18 cellular contexts compared by ENCODE assay signal in the genomic region with DNA sequence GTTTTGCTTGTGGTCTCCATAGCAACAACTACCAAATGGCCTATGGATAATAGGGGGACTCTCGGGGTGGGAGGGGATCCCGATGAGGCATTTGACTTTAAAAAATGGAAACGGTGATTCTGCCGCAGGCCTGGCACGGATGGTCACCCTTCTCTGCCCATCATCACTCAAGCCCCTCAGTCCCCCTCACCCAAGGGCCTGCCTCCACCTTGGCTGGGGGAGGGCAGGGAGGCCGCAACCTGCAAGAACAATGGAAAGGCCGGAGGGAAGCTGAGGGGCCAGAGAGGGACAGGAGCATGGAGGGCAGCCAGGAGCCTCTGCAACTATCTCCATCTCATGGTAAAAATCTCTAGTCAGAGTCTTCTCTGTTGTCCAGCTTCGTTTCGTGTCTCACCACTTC.
A peak's percentile ranks its signal among the peaks of the same experiment; 100 is the strongest.
DNase-seq lines count a peak whose midpoint lies in the region; ATAC-seq and TF ChIP-seq lines count a peak whose summit lies in the region.
"Had no signal": no experiment of that assay in that cellular context is flagged by ENCODE, and none has a peak within 500 bp of the region (broad histone marks: within the 10 kb centered on the region; RNA-seq: fewer than 3 reads in every experiment).

No MANE protein-coding gene starts in this region.

- H3K9me3 ChIP-seq in WERI-Rb-1 (ENCODE audit: severe bottlenecking): peaks cover 9% of the 10 kb centered on the region
- no peaks in the 10 kb centered on the region for H3K9me3 ChIP-seq in hepatocyte (ENCODE audit: low read depth)
- H3K9me3 ChIP-seq in stomach: peaks cover 0 to 4% (median 0%) of the 10 kb centered on the region in 4 donors
- H3K9me3 ChIP-seq in body of pancreas: no peaks in the 10 kb centered on the region
- H3K9me3 ChIP-seq: HAP-1, ovary had no signal

- H3K27me3 Mint-ChIP-seq in activated CD8-positive, alpha-beta memory T cell treated with anti-CD3 and anti-CD28 coated beads, Interleukin-2, amount 10 ng/mL, durations not matched to agents 7 days and 5 days: peaks cover 22% of the 10 kb centered on the region

- H3K4me2 ChIP-seq in hepatocyte: no peak overlapping the region
- H3K4me2 ChIP-seq: A549 had no signal

- intact Hi-C loops in stomach (cut with DNase I; ENCODE audit: low total_unique reads) (no loop called here), body of pancreas (cut with DNase I) (no loop called here)

- no peak for ATAC-seq in activated CD8-positive, alpha-beta memory T cell treated with anti-CD3 and anti-CD28 coated beads, Interleukin-2, amount 10 ng/mL, durations not matched to agents 7 days and 5 days
- no peak for ATAC-seq in body of pancreas
- ATAC-seq: A549; activated T-cell treated with anti-CD3 and anti-CD28 coated beads, Interleukin-2, amount 50 U/mL, for 72 hours; stimulated activated naive B cell treated with anti-CD40 and anti-IgM and Interleukin-4, amounts not matched to agents 10 μg/mL and 1 μg/mL and 100 μg/mL, for 72 hours had no signal

- no peak for TF ChIP-seq POLR2A in stomach (IDR thresholded peaks at IDR 0.05)
- no peak for TF ChIP-seq POLR2A in body of pancreas (IDR thresholded peaks at IDR 0.05)

- H3K9me3 Mint-ChIP-seq in activated CD8-positive, alpha-beta memory T cell treated with anti-CD3 and anti-CD28 coated beads, Interleukin-2, amount 10 ng/mL, durations not matched to agents 7 days and 5 days (ENCODE audit: low read depth): no peaks in the 10 kb centered on the region

- H3K4me1 ChIP-seq in hepatocyte (ENCODE audit: insufficient read depth): peaks cover 11% of the 10 kb centered on the region
- H3K4me1 ChIP-seq in stomach: peaks cover 0 to 9% (median 0%) of the 10 kb centered on the region in 4 donors
- no peaks in the 10 kb centered on the region for H3K4me1 ChIP-seq in body of pancreas
- H3K4me1 ChIP-seq: A549, spleen had no signal

- WGBS in hepatocyte (ENCODE audit: low lambda C conversion rate, missing lambda C conversion rate): 85% methylated on average over 7 of the region's 9 CpGs
- 74 to 87% (median 79%) methylated on average over 9 of the region's 9 CpGs for WGBS in stomach, 5 donors
- WGBS in body of pancreas, 2 donors: 70 to 71% methylated on average over 9 of the region's 9 CpGs

- H3K27me3 ChIP-seq in WERI-Rb-1 (ENCODE audit: insufficient read depth, low read depth, severe bottlenecking): no peaks in the 10 kb centered on the region
- no peaks in the 10 kb centered on the region for H3K27me3 ChIP-seq in hepatocyte
- H3K27me3 ChIP-seq in stomach: no peaks in the 10 kb centered on the region
- H3K27me3 ChIP-seq in body of pancreas: no peaks in the 10 kb centered on the region
- H3K27me3 ChIP-seq: ovary had no signal

- H3K27ac ChIP-seq in WERI-Rb-1 (peak overlapping the region; percentile 82), hepatocyte (peak overlapping the region; percentile 71), stomach (peak overlapping the region in 4 of 5 donors; percentile 41 to 72 (median 50)), body of pancreas (no peak overlapping the region)
- H3K27ac ChIP-seq: A549, ovary, spleen had no signal

- DNase-seq in activated CD8-positive, alpha-beta memory T cell treated with anti-CD3 and anti-CD28 coated beads, Interleukin-2, amount 10 ng/mL, durations not matched to agents 7 days and 5 days: peak; percentile 12
- no peak for DNase-seq in activated CD8-positive, alpha-beta memory T cell treated with anti-CD3 and anti-CD28 coated beads for 24 hours
- DNase-seq in WERI-Rb-1 (no peak), hepatocyte (ENCODE audit: low spot score) (no peak), stomach (no peak), body of pancreas (no peak)
- no peak for DNase-seq in stimulated activated CD4-positive, alpha-beta T cell treated with anti-CD3 and anti-CD28 coated beads, Interleukin-12 subunit alpha, Interleukin-12 subunit beta, amount 100 ng/mL, for 4 hours
- no peak for DNase-seq in activated naive CD4-positive, alpha-beta T cell (lab: John Stamatoyannopoulos, UW)
- DNase-seq: activated CD4-positive, alpha-beta T cell treated with anti-CD3 and anti-CD28 coated beads for 48 hours; activated T-cell treated with anti-CD3 and anti-CD28 coated beads, Interleukin-2, amount 50 U/mL, for 72 hours; DMS53; NCI-H1694; NCI-H446 treated with DMSO at 0.1 percent for 48 hours; spleen; stimulated activated naive B cell treated with anti-CD40 and anti-IgM and Interleukin-4, amounts not matched to agents 10 μg/mL and 1 μg/mL and 100 μg/mL, for 72 hours had no signal

- H3K4me3 Mint-ChIP-seq in activated CD8-positive, alpha-beta memory T cell treated with anti-CD3 and anti-CD28 coated beads, Interleukin-2, amount 10 ng/mL, durations not matched to agents 7 days and 5 days: no peak overlapping the region
- H3K4me3 Mint-ChIP-seq: activated T-cell treated with anti-CD3 and anti-CD28 coated beads, Interleukin-2, amount 50 U/mL, for 72 hours; stimulated activated naive B cell treated with anti-CD40 and anti-IgM and Interleukin-4, amounts not matched to agents 10 μg/mL and 1 μg/mL and 100 μg/mL, for 72 hours had no signal

- H3K4me3 ChIP-seq in WERI-Rb-1 (ENCODE audit: low read depth, low read length) (no peak overlapping the region), hepatocyte (no peak overlapping the region), stomach (no peak overlapping the region), body of pancreas (no peak overlapping the region)
- H3K4me3 ChIP-seq: A549, HAP-1, ovary, spleen had no signal

- H3K9me2 ChIP-seq in hepatocyte (replicated peaks; ENCODE audit: insufficient read depth): no peaks in the 10 kb centered on the region

- TF ChIP-seq CTCF in WERI-Rb-1 (IDR thresholded peaks at IDR 0.05; ENCODE audit: low read depth, low read length) (no peak), hepatocyte (IDR thresholded peaks at IDR 0.05; ENCODE audit: poor library complexity) (no peak), stomach (IDR thresholded peaks at IDR 0.05) (no peak), body of pancreas (IDR thresholded peaks at IDR 0.05) (no peak)

- peaks cover 1% of the 10 kb centered on the region for H3K36me3 Mint-ChIP-seq in activated CD8-positive, alpha-beta memory T cell treated with anti-CD3 and anti-CD28 coated beads, Interleukin-2, amount 10 ng/mL, durations not matched to agents 7 days and 5 days

- no peak overlapping the region for H3K27ac Mint-ChIP-seq in activated CD8-positive, alpha-beta memory T cell treated with anti-CD3 and anti-CD28 coated beads, Interleukin-2, amount 10 ng/mL, durations not matched to agents 7 days and 5 days
- H3K27ac Mint-ChIP-seq: activated T-cell treated with anti-CD3 and anti-CD28 coated beads, Interleukin-2, amount 50 U/mL, for 72 hours; stimulated activated naive B cell treated with anti-CD40 and anti-IgM and Interleukin-4, amounts not matched to agents 10 μg/mL and 1 μg/mL and 100 μg/mL, for 72 hours had no signal

- H3K36me3 ChIP-seq in WERI-Rb-1 (no peaks in the 10 kb centered on the region), hepatocyte (replicated peaks; ENCODE audit: insufficient read depth, low read depth) (no peaks in the 10 kb centered on the region), stomach (no peaks in the 10 kb centered on the region), body of pancreas (replicated peaks in 1 of 2; ENCODE audit: insufficient read depth in 1 of 2, low read depth in 2 of 2) (no peaks in the 10 kb centered on the region)
- H3K36me3 ChIP-seq: HAP-1, ovary, spleen had no signal

- CTCF ChIA-PET in activated CD8-positive, alpha-beta memory T cell treated with anti-CD3 and anti-CD28 coated beads, Interleukin-2, amount 10 ng/mL, durations not matched to agents 7 days and 5 days (lab: Charles Lee): interaction anchor here (1.2 kb wide), 1 partner anchor 82 kb away, joined by 3 read pairs; no protein-coding TSS in a partner anchor

- no peak for TF ChIP-seq EP300 in stomach (IDR thresholded peaks at IDR 0.05)

- no peak overlapping the region for H2AFZ ChIP-seq in hepatocyte

- H3K4me1 Mint-ChIP-seq in activated CD8-positive, alpha-beta memory T cell treated with anti-CD3 and anti-CD28 coated beads, Interleukin-2, amount 10 ng/mL, durations not matched to agents 7 days and 5 days: peaks cover 4% of the 10 kb centered on the region

- no peaks in the 10 kb centered on the region for H4K20me1 ChIP-seq in hepatocyte (ENCODE audit: insufficient read depth, poor library complexity, severe bottlenecking)

- H3K79me2 ChIP-seq in hepatocyte: no peaks in the 10 kb centered on the region

Comparison
In these comparisons a context has a peak if more than half of its experiments do, and no peak if none do; other contexts are left out.
1. H3K27ac ChIP-seq: peak in WERI-Rb-1 (single experiment), hepatocyte (single experiment) and stomach (4 of 5); none in body of pancreas (0 of 4).